Comparison of ENCODE assay signal across 10 cellular contexts in the genomic region with DNA sequence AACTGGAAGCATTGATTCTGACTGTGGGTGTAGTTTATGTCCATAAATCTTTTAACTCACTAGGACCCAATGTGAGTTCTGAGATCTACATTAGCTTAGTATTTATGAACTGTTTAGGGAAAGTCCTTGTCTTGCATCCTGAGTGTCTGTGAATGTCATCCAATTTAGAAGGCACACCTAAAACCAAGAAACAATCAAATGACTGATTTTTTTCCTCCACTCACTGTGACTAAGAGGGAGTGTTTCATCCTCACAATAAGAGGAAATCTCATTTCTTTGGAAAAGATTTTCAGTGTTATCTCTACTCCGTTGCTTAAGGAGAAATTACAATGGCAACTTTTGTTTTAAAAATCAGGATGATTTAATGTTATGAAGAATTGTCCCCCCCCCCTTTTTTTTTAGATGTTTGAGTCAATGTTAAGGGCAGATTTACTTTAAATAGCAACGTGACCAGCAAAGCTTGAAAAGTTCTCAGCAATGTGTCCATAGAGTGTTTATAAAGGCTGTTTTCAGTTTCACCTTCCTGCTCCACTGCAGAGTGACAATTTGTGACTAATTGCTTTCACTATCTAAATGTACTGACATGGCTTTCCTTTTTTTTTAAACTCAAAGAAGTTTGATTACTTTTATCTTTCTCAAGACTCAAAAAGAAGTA.
DNase-seq lines count a peak whose midpoint lies in the region; ATAC-seq, FAIRE-seq and TF ChIP-seq lines count a peak whose summit lies in the region.
"Had no signal": no experiment of that assay in that cellular context is flagged by ENCODE, and none has a peak within 500 bp of the region (broad histone marks: within the 10 kb centered on the region; RNA-seq: fewer than 3 reads in every experiment).

No MANE protein-coding gene starts in this region.

- H3K9me3 ChIP-seq in fibroblast of lung (ENCODE audit: control insufficient read depth, insufficient read depth, low read depth, low read length) = no peaks in the 10 kb centered on the region

- ATAC-seq in GM18508 (IDR thresholded peaks at IDR 0.05; ENCODE audit: insufficient read depth, unreplicated experiment) (peak; percentile 100), GM21390 (IDR thresholded peaks at IDR 0.05; ENCODE audit: unreplicated experiment) (peak; percentile 100), HG03342 (IDR thresholded peaks at IDR 0.05; ENCODE audit: unreplicated experiment) (peak; percentile 100)

- H3K27ac ChIP-seq in fibroblast of lung (ENCODE audit: insufficient read depth, low read length) (no peak overlapping the region), coronary artery (no peak overlapping the region)

- no peak overlapping the region for H3K9ac ChIP-seq in fibroblast of lung (ENCODE audit: insufficient read depth, low read length)

- no peaks in the 10 kb centered on the region for H3K4me1 ChIP-seq in fibroblast of lung (ENCODE audit: control insufficient read depth, extremely low read depth, insufficient read depth, low read length)

- peak; percentile 23 to 37 for DNase-seq in fibroblast of lung (ENCODE audit: low read depth in 2 of 2)
- DNase-seq in T-helper 9 cell = no peak
- DNase-seq in activated naive CD4-positive, alpha-beta T cell treated with Interleukin-2 at 50 U/mL for 16 hours = no peak
- DNase-seq in coronary artery (ENCODE audit: low spot score) = no peak
- DNase-seq in frontal cortex (ENCODE audit: low spot score in 2 of 2) = no peak
- DNase-seq: hypothalamus, NCI-H446 treated with DMSO at 0.1 percent for 48 hours had no signal

- no peak overlapping the region for H3K4me2 ChIP-seq in fibroblast of lung (ENCODE audit: extremely low read depth, insufficient read depth, low read length)

- H3K36me3 ChIP-seq in fibroblast of lung (ENCODE audit: control insufficient read depth, insufficient read depth, low read length) = no peaks in the 10 kb centered on the region

- no peaks in the 10 kb centered on the region for H3K79me2 ChIP-seq in fibroblast of lung (ENCODE audit: control insufficient read depth, insufficient read depth, low read length)

- TF ChIP-seq CTCF in fibroblast of lung (conservative IDR thresholded peaks at IDR 0.05 in 1 of 2, IDR thresholded peaks at IDR 0.05 in 1 of 2; ENCODE audit: low read depth in 1 of 2, low read length in 2 of 2) (no peak), coronary artery (IDR thresholded peaks at IDR 0.05) (no peak)

- H3K4me3 ChIP-seq in fibroblast of lung (replicated peaks in 1 of 4; ENCODE audit: control extremely low read depth in 1 of 4, insufficient read depth in 1 of 4, low read depth in 3 of 4, low read length in 4 of 4) (no peak overlapping the region), coronary artery (no peak overlapping the region)

- H3K27me3 ChIP-seq in fibroblast of lung (ENCODE audit: control insufficient read depth, insufficient read depth, low read length) = no peaks in the 10 kb centered on the region

- H2AFZ ChIP-seq in fibroblast of lung (ENCODE audit: low read length) = no peak overlapping the region

- FAIRE-seq in frontal cortex (lab: Jason Lieb, UNC) = no peak

- H4K20me1 ChIP-seq in fibroblast of lung (ENCODE audit: control insufficient read depth, extremely low read depth, insufficient read depth, low read length) = no peaks in the 10 kb centered on the region

Comparison
In these comparisons a context has a peak if more than half of its experiments do, and no peak if none do; other contexts are left out.
1. DNase-seq: peak in fibroblast of lung (2 of 2); none in T-helper 9 cell (single experiment), activated naive CD4-positive, alpha-beta T cell treated with Interleukin-2 at 50 U/mL for 16 hours (single experiment), coronary artery (single experiment) and frontal cortex (0 of 2).
2. Peak in every context shown above with its lines, with median percentiles within 50 percentile points of each other: ATAC-seq.